Comparison of ENCODE assay signal across 26 cellular contexts in genomic region chr5:166349036-166349435, GRCh38.
"Had no signal": no experiment of that assay in that cellular context is flagged by ENCODE, and none has a peak within 500 bp of the region (broad histone marks: within the 10 kb centered on the region; RNA-seq: fewer than 3 reads in every experiment).

No MANE protein-coding gene starts in this region.

- H3K9me3 Mint-ChIP-seq: endodermal cell, WTC11 had no signal

- H3K79me2 ChIP-seq: parathyroid adenoma had no signal

- H3K27ac Mint-ChIP-seq: activated CD4-positive, alpha-beta T cell treated with anti-CD3 and anti-CD28 coated beads, Interleukin-2, amount 10 ng/mL, durations not matched to agents 7 days and 5 days; activated CD8-positive, alpha-beta T cell treated with anti-CD3 and anti-CD28 coated beads for 36 hours; activated naive CD4-positive, alpha-beta T cell treated with anti-CD3 and anti-CD28 coated beads, Interleukin-2, amount 50 U/mL, for 72 hours; activated T-helper 2 cell treated with anti-CD3 and anti-CD28 coated beads, Interferon-gamma antibody, Interleukin-2, Interleukin-4, amounts not matched to agents 10 μg/mL and 5 μg/mL and 100 μg/mL, durations not matched to agents 14 hours and 24 hours and 36 hours; dendritic cell treated with granulocyte-macrophage colony-stimulating factor and Interleukin-4, amounts not matched to agents 40 ng/mL and 50 ng/mL, for 4 days; endodermal cell; naive B cell; WTC11 had no signal

- H3K4me3 ChIP-seq: esophagus muscularis mucosa, left ventricle myocardium inferior, lung, psoas muscle, spleen, suprapubic skin, tibial artery, upper lobe of right lung had no signal

- H3K9ac ChIP-seq: parathyroid adenoma had no signal

- H3K27ac ChIP-seq: esophagus muscularis mucosa, left ventricle myocardium inferior, parathyroid adenoma, psoas muscle, spleen, suprapubic skin, tibial artery, upper lobe of right lung had no signal

- H2AFZ ChIP-seq: parathyroid adenoma had no signal

- H3K9me3 ChIP-seq: esophagus muscularis mucosa, left ventricle myocardium inferior, psoas muscle, spleen, suprapubic skin, tibial artery, upper lobe of right lung had no signal

- H3K36me3 Mint-ChIP-seq: activated naive CD4-positive, alpha-beta T cell treated with anti-CD3 and anti-CD28 coated beads, Interleukin-2, amount 50 U/mL, for 72 hours; naive B cell; WTC11 had no signal

- H3K4me1 Mint-ChIP-seq: activated CD4-positive, alpha-beta T cell treated with anti-CD3 and anti-CD28 coated beads, Interleukin-2, amount 10 ng/mL, durations not matched to agents 7 days and 5 days; central memory CD8-positive, alpha-beta T cell; naive B cell had no signal

- H3K36me3 ChIP-seq: esophagus muscularis mucosa, left ventricle myocardium inferior, spleen, suprapubic skin, tibial artery, upper lobe of right lung had no signal

- H3K4me1 ChIP-seq: esophagus muscularis mucosa, left ventricle myocardium inferior, parathyroid adenoma, psoas muscle, spleen, suprapubic skin, tibial artery, upper lobe of right lung had no signal

- DNase-seq: activated CD4-positive, alpha-beta T cell treated with anti-CD3 and anti-CD28 coated beads for 1 hour; activated CD4-positive, alpha-beta T cell treated with anti-CD3 and anti-CD28 coated beads, Interleukin-2, amount 10 ng/mL, durations not matched to agents 7 days and 5 days; activated CD8-positive, alpha-beta T cell treated with anti-CD3 and anti-CD28 coated beads for 36 hours; activated naive CD4-positive, alpha-beta T cell; activated T-cell treated with anti-CD3 and anti-CD28 coated beads, Interleukin-2, amount 50 U/mL, for 48 hours; anterior cingulate cortex; endodermal cell; left ventricle myocardium inferior; naive B cell; occipital lobe; psoas muscle; right cardiac atrium; spleen; stimulated activated naive CD4-positive, alpha-beta T cell; T-helper 2 cell; tibial artery; upper lobe of right lung had no signal

- H3K4me3 Mint-ChIP-seq: activated CD4-positive, alpha-beta T cell treated with anti-CD3 and anti-CD28 coated beads, Interleukin-2, amount 10 ng/mL, durations not matched to agents 7 days and 5 days; activated CD8-positive, alpha-beta T cell treated with anti-CD3 and anti-CD28 coated beads for 36 hours; central memory CD8-positive, alpha-beta T cell; dendritic cell treated with granulocyte-macrophage colony-stimulating factor and Interleukin-4, amounts not matched to agents 40 ng/mL and 50 ng/mL, for 4 days; endodermal cell; naive B cell; WTC11 had no signal

- ATAC-seq: activated CD8-positive, alpha-beta T cell treated with anti-CD3 and anti-CD28 coated beads for 36 hours; activated naive CD4-positive, alpha-beta T cell treated with anti-CD3 and anti-CD28 coated beads, Interleukin-2, amount 50 U/mL, for 72 hours; psoas muscle; right cardiac atrium; upper lobe of right lung; WTC11 had no signal

- H3K27me3 Mint-ChIP-seq: activated CD4-positive, alpha-beta T cell treated with anti-CD3 and anti-CD28 coated beads, Interleukin-2, amount 10 ng/mL, durations not matched to agents 7 days and 5 days; activated CD8-positive, alpha-beta T cell treated with anti-CD3 and anti-CD28 coated beads for 36 hours; central memory CD8-positive, alpha-beta T cell; dendritic cell treated with granulocyte-macrophage colony-stimulating factor and Interleukin-4, amounts not matched to agents 40 ng/mL and 50 ng/mL, for 4 days; naive B cell had no signal

- H3K27me3 ChIP-seq: esophagus muscularis mucosa, spleen, suprapubic skin, tibial artery, upper lobe of right lung had no signal
